Comparison of ENCODE assay signal across 28 cellular contexts in the genomic region with DNA sequence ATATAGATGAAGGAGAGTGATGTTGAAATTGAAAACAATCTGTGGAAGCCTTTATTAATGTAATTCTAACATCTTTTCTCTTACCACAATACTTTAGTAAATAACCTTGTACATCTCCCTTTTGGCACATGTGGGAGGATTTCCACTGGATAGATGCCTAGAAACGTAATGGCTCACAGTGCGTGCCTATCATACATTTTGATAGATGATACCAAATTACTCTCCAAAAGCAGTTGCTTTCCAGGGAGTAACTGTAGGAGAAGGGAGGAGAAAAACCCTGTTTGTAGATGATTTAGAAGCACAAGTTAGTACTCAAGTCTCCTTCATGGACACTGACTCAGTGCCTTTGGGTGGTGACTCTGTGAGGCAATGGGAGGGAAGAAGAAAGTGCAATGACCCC.
"Had no signal": no experiment of that assay in that cellular context is flagged by ENCODE, and none has a peak within 500 bp of the region (broad histone marks: within the 10 kb centered on the region; RNA-seq: fewer than 3 reads in every experiment).

No MANE protein-coding gene starts in this region.

- H3K9me3 ChIP-seq: body of pancreas, colonic mucosa, esophagus squamous epithelium had no signal

- ATAC-seq: activated CD4-positive, CD25-positive, alpha-beta regulatory T cell treated with anti-CD3 and anti-CD28 coated beads, Interleukin-2, amount 50 U/mL, for 24 hours; activated CD8-positive, alpha-beta T cell treated with anti-CD3 and anti-CD28 coated beads for 36 hours; activated T-cell treated with anti-CD3 and anti-CD28 coated beads, Interleukin-2, amount 50 U/mL, for 4 hours; activated T-helper 17 cell treated with anti-CD3 and anti-CD28 coated beads, Interleukin-2, amount 50 U/mL, for 72 hours; body of pancreas; T-helper 17 cell had no signal

- H3K36me3 ChIP-seq: cardiac muscle cell, colonic mucosa, esophagus squamous epithelium, WERI-Rb-1 had no signal

- H3K4me1 ChIP-seq: body of pancreas, colonic mucosa, esophagus squamous epithelium had no signal

- H3K4me3 ChIP-seq: body of pancreas, cardiac muscle cell, colonic mucosa, esophagus squamous epithelium had no signal

- DNase-seq: activated B cell treated with CpG ODN at 0.5 μM for 24 hours; activated CD4-positive, alpha-beta T cell treated with anti-CD3 and anti-CD28 coated beads for 48 hours; activated CD4-positive, alpha-beta T cell treated with anti-CD3 and anti-CD28 coated beads, Interleukin-2, amount 50 U/mL, for 1 hour; activated CD4-positive, alpha-beta T cell treated with anti-CD3 and anti-CD28 coated beads, Interleukin-2, amount 50 U/mL, for 48 hours; activated CD8-positive, alpha-beta memory T cell treated with anti-CD3 and anti-CD28 coated beads for 24 hours; activated CD8-positive, alpha-beta T cell treated with anti-CD3 and anti-CD28 coated beads for 36 hours; activated effector memory CD4-positive, alpha-beta T cell treated with Interleukin-2 at 50 U/mL for 16 hours; activated gamma-delta T cell treated with Interleukin-2 at 50 U/mL for 16 hours; activated naive CD4-positive, alpha-beta T cell treated with anti-CD3 and anti-CD28 coated beads, Interleukin-2, amount 50 U/mL, for 16 hours; activated naive CD4-positive, alpha-beta T cell treated with Interleukin-2 at 50 U/mL for 16 hours; activated T-cell treated with anti-CD3 and anti-CD28 coated beads, Interleukin-2, amount 50 U/mL, for 4 hours; amygdala; aorta; body of pancreas; central memory CD4-positive, alpha-beta T cell; cerebellar nuclear complex; colonic mucosa; effector CD8-positive, alpha-beta T cell; esophagus squamous epithelium; foreskin fibroblast; head of caudate nucleus; T-helper 1 cell; T-helper 17 cell; T1000; WERI-Rb-1 had no signal
